ENCODE assay signal across 7 cellular contexts in genomic region chr21:16928439-16928838, GRCh38.
"Had no signal": no experiment of that assay in that cellular context is flagged by ENCODE, and none has a peak within 500 bp of the region (broad histone marks: within the 10 kb centered on the region; RNA-seq: fewer than 3 reads in every experiment).

No MANE protein-coding gene starts in this region.

- ATAC-seq: GM12878 had no signal

- H3K4me3 ChIP-seq: GM12878 had no signal

- FAIRE-seq: GM12878, GM12891, GM12892, GM18507, GM19239 had no signal

- DNase-seq: GDM1, GF-D8 had no signal
